ENCODE assay signal across 14 cellular contexts in the genomic region with DNA sequence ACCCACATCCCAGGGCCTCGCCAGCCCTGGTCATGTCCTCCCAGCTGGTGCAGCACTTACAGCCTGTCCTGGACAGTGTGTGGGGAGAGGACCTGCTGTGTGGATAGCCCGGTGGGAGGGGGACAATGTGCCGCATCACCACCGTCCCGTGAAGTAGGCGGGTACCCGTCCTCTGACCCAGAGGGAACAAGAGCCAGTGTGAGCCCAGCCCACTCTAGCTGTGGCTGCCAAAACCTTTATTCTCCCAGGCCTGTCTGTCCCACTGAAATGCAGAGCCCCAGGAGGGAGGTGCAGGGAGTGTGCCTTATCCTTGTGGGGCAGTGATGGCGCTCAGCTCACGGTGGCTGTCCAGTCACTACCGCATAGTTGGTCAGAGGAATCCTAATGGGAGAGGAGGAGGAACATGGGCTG. TPM values are rescaled to one million over a fixed set of nuclear protein-coding genes. Genes with fewer than 3 reads are reported as not detected.
DNase-seq lines count a peak whose midpoint lies in the region; ATAC-seq and TF ChIP-seq lines count a peak whose summit lies in the region.
"Had no signal": no experiment of that assay in that cellular context is flagged by ENCODE, and none has a peak within 500 bp of the region (broad histone marks: within the 10 kb centered on the region; RNA-seq: fewer than 3 reads in every experiment).

No MANE protein-coding gene starts in this region.

- H2BK5ac ChIP-seq in H9 (ENCODE audit: insufficient read length, low read length), result no peak overlapping the region

- H3K36me3 Mint-ChIP-seq in H9 (ENCODE audit: insufficient read depth in 1 of 3, low read depth in 3 of 3) (peaks cover 4 to 13% (median 12%) of the 10 kb centered on the region in 3 experiments; a peak in 5 of 7 replicates), natural killer cell (no peaks in the 10 kb centered on the region)

- peaks cover 1% of the 10 kb centered on the region; the same call in 1 of the 2 replicates for H3K79me2 ChIP-seq in H9 (ENCODE audit: insufficient read depth, low read length)

- H3K14ac ChIP-seq in H9 (ENCODE audit: insufficient read depth, low read length), result no peak overlapping the region

- H3K27ac ChIP-seq in H9 (ENCODE audit: insufficient read length, low read depth, low read length), result no peak overlapping the region
- H3K27ac ChIP-seq: prostate gland had no signal

- H3K23ac ChIP-seq in H9 (ENCODE audit: insufficient read length, low read depth, low read length), result no peak overlapping the region

- no peak overlapping the region for H4K8ac ChIP-seq in H9 (replicated peaks; ENCODE audit: insufficient read length, low read depth, low read length)

- H3K4me2 ChIP-seq in H9 (ENCODE audit: insufficient read depth, insufficient read length, low read length), result peak overlapping the region; percentile 88

- peaks cover 7% of the 10 kb centered on the region for H3K23me2 ChIP-seq in H9 (ENCODE audit: insufficient read length, low read depth, low read length, poor library complexity, severe bottlenecking)

- no peaks in the 10 kb centered on the region for H3K79me1 ChIP-seq in H9 (ENCODE audit: insufficient read depth, low read depth, low read length, poor library complexity, severe bottlenecking)

- H3K36me3 ChIP-seq in adipocyte (ENCODE audit: control insufficient read depth, insufficient read depth, low read length, severe bottlenecking), result peaks cover 9% of the 10 kb centered on the region
- H3K36me3 ChIP-seq: prostate gland had no signal

- WGBS in H9 (ENCODE audit: extremely low coverage, insufficient read length, low lambda C conversion rate), result no CpG with 5 or more reads among the region's 10 CpGs

- TF ChIP-seq CTCF in H9 (conservative IDR thresholded peaks at IDR 0.05) (no peak), natural killer cell (IDR thresholded peaks at IDR 0.05) (no peak)

- no peak overlapping the region for H2AK5ac ChIP-seq in H9 (ENCODE audit: insufficient read length, low read length)

- H3K9me3 ChIP-seq in H9 (ENCODE audit: control insufficient read depth, low read depth, low read length) (no peaks in the 10 kb centered on the region), adipocyte (ENCODE audit: control insufficient read depth, low read length) (no peaks in the 10 kb centered on the region)
- H3K9me3 ChIP-seq: prostate gland, thoracic aorta had no signal

- DNase-seq in Ammon's horn (ENCODE audit: low spot score) (peak; percentile 1), H9 (no peak), adipocyte (ENCODE audit: low read depth) (no peak), natural killer cell (no peak), DMS 273 (lab: John Stamatoyannopoulos, UW; ENCODE audit: unreplicated experiment) (no peak)
- no peak for DNase-seq in activated CD4-positive, CD25-positive, alpha-beta regulatory T cell treated with anti-CD3 and anti-CD28 coated beads, Interleukin-2, amount 50 U/mL, for 72 hours
- DNase-seq: DMS53, kidney glomerular epithelial cell, NCI-H1417 treated with DMSO at 0.1 percent for 48 hours, NCI-H526 treated with DMSO at 0.1 percent for 48 hours had no signal

- H3K27ac Mint-ChIP-seq in H9 (no peak overlapping the region), natural killer cell (no peak overlapping the region)

- H3K27me3 ChIP-seq in H9 (ENCODE audit: insufficient read depth, low read length), result no peaks in the 10 kb centered on the region
- no peaks in the 10 kb centered on the region for H3K27me3 ChIP-seq in adipocyte (replicated peaks; ENCODE audit: control insufficient read depth, insufficient read depth, low read length)

- no peak overlapping the region; the same call in 1 of the 2 replicates for H2BK15ac ChIP-seq in H9 (ENCODE audit: low read depth, low read length)

- H2BK12ac ChIP-seq in H9 (ENCODE audit: insufficient read length, low read depth, low read length), result no peak overlapping the region

- H3K9ac ChIP-seq in H9 (ENCODE audit: extremely low read depth, insufficient read length, low read length) (no peak overlapping the region), adipocyte (ENCODE audit: low read length) (peak overlapping the region; percentile 87)

- H3K56ac ChIP-seq in H9 (ENCODE audit: insufficient read length, low read depth, low read length), result no peak overlapping the region

- H3K4me3 Mint-ChIP-seq in H9, result peak overlapping the region; percentile 78 to 85
- H3K4me3 Mint-ChIP-seq in natural killer cell, result peak overlapping the region; percentile 77

- ATAC-seq in natural killer cell (no peak), GM18868 (IDR thresholded peaks at IDR 0.05; ENCODE audit: unreplicated experiment) (no peak), GM18502 (IDR thresholded peaks at IDR 0.05; ENCODE audit: poor library complexity, unreplicated experiment) (no peak)

- peaks cover 3% of the 10 kb centered on the region; the same call in 1 of the 2 replicates for H3K4me1 ChIP-seq in H9 (ENCODE audit: insufficient read depth, low read length)
- peaks cover 17% of the 10 kb centered on the region for H3K4me1 ChIP-seq in adipocyte (ENCODE audit: control insufficient read depth, insufficient read depth, low read length)

- no peak overlapping the region for H3T11ph ChIP-seq in H9 (ENCODE audit: low read length)

- H4K5ac ChIP-seq in H9 (ENCODE audit: insufficient read length, low read depth, low read length), result no peak overlapping the region

- H4K20me1 ChIP-seq in H9 (ENCODE audit: control insufficient read depth, insufficient read depth, insufficient read length), result no peaks in the 10 kb centered on the region

- H2AFZ ChIP-seq in H9 (ENCODE audit: low read length), result no peak overlapping the region

- no peak overlapping the region for H2BK20ac ChIP-seq in H9 (ENCODE audit: low read depth, low read length, poor library complexity, severe bottlenecking)

- H3K4me1 Mint-ChIP-seq in H9 (peaks cover 15 to 18% of the 10 kb centered on the region in 2 experiments), natural killer cell (peaks cover 10% of the 10 kb centered on the region in 2 donors)

- intact Hi-C loops in natural killer cell (cut with micrococcal nuclease), result no loop called here

- no peak overlapping the region for H3K4me3 ChIP-seq in adipocyte (ENCODE audit: low read length)

- H2BK120ac ChIP-seq in H9 (ENCODE audit: low read depth, low read length, poor library complexity, severe bottlenecking), result no peak overlapping the region

- no peak overlapping the region for H4K91ac ChIP-seq in H9 (ENCODE audit: insufficient read length, low read depth, low read length)

- H3K27me3 Mint-ChIP-seq in H9 (ENCODE audit: low read depth) (peaks cover 18% of the 10 kb centered on the region), natural killer cell (ENCODE audit: low read depth in 2 of 2) (peaks cover 0 to 7% of the 10 kb centered on the region in 2 donors)

- H3K4ac ChIP-seq in H9 (ENCODE audit: low read depth, low read length), result no peak overlapping the region

- H3K9me3 Mint-ChIP-seq in H9, result peaks cover 0 to 2% of the 10 kb centered on the region in 2 experiments; a peak in 3 of 5 replicates
- H3K9me3 Mint-ChIP-seq in natural killer cell, result no peaks in the 10 kb centered on the region

- H3K18ac ChIP-seq in H9 (ENCODE audit: insufficient read length, low read depth, low read length), result no peak overlapping the region

RNA-seq across cellular contexts. Expression of gene TRAF3IP1, which starts 1.7 kb away (rescaled TPM):
- total RNA-seq in H9 (2021) (12.9 and 16.4 TPM in 2 replicates), natural killer cell (10 to 100 TPM in 2 of 3 donors, 1 to 10 TPM in 1; 9.7 to 11.9 (median 11.3) TPM)

RNA-seq across cellular contexts. Expression of gene PER2, which starts 33.6 kb away (rescaled TPM):
- total RNA-seq in H9 (2021), result 12.1 and 12.9 TPM in 2 replicates
- total RNA-seq in natural killer cell, result 10 to 100 TPM; 26.3 to 32.9 (median 32.6) TPM
